ENCODE assay signal across 21 cellular contexts in genomic region chr14:68626386-68626785, GRCh38.
DNase-seq lines count a peak whose midpoint lies in the region; ATAC-seq, FAIRE-seq and TF ChIP-seq lines count a peak whose summit lies in the region.
"Had no signal": no experiment of that assay in that cellular context is flagged by ENCODE, and none has a peak within 500 bp of the region (broad histone marks: within the 10 kb centered on the region; RNA-seq: fewer than 3 reads in every experiment).

No MANE protein-coding gene starts in this region.

- H3K4me3 ChIP-seq in trophoblast cell (ENCODE audit: low read depth, low read length): no peak overlapping the region

- FAIRE-seq in frontal cortex (lab: Jason Lieb, UNC): no peak
- FAIRE-seq: A204.1 had no signal

- peak overlapping the region; percentile 23 for H3K14ac ChIP-seq in trophoblast cell (ENCODE audit: low read length)

- peak overlapping the region; percentile 55 for H2BK5ac ChIP-seq in trophoblast cell (ENCODE audit: low read depth, low read length, poor library complexity)

- H3K27ac ChIP-seq in trophoblast cell (ENCODE audit: low read depth, low read length): peak overlapping the region; percentile 99
- H3K27ac ChIP-seq: HL-60 had no signal

- peak overlapping the region; percentile 8 for H3K18ac ChIP-seq in trophoblast cell (ENCODE audit: low read length)

- peak overlapping the region; percentile 28 for H2AK5ac ChIP-seq in trophoblast cell (ENCODE audit: low read length)

- H3K79me2 ChIP-seq in trophoblast cell (ENCODE audit: control insufficient read depth, insufficient read depth, low read length, poor library complexity): peaks cover 6% of the 10 kb centered on the region

- peaks cover 0 to 2% of the 10 kb centered on the region in 2 experiments for H3K36me3 ChIP-seq in trophoblast cell (ENCODE audit: control insufficient read depth in 1 of 2, insufficient read depth in 2 of 2, low read length in 2 of 2)

- H3K4me1 ChIP-seq in trophoblast cell (ENCODE audit: control insufficient read depth in 1 of 2, insufficient read depth in 2 of 2, low read length in 2 of 2): peaks cover 51 to 63% of the 10 kb centered on the region in 2 experiments

- H3K23ac ChIP-seq in trophoblast cell (ENCODE audit: low read length): no peak overlapping the region

- intact Hi-C loops in natural killer cell (cut with micrococcal nuclease): no loop called here

- H3K9me3 Mint-ChIP-seq in natural killer cell: no peaks in the 10 kb centered on the region
- no peaks in the 10 kb centered on the region for H3K9me3 Mint-ChIP-seq in natural killer cell treated with Interleukin-12 subunit alpha and Interleukin-12 subunit beta and Interleukin-15 and Interleukin-18, amount 100 ng/mL, for 72 hours
- H3K9me3 Mint-ChIP-seq: CD4-positive, alpha-beta T cell; effector memory CD8-positive, alpha-beta T cell had no signal

- ATAC-seq in natural killer cell: no peak
- no peak for ATAC-seq in natural killer cell treated with Interleukin-12 subunit alpha and Interleukin-12 subunit beta and Interleukin-15 and Interleukin-18, amount 100 ng/mL, for 72 hours
- ATAC-seq: effector memory CD8-positive, alpha-beta T cell; SK-N-SH treated with all-trans-retinoic acid at 6 μM for 48 hours had no signal

- H3K27me3 Mint-ChIP-seq in natural killer cell (ENCODE audit: low read depth in 2 of 2): peaks cover 10 to 17% of the 10 kb centered on the region in 2 donors
- H3K27me3 Mint-ChIP-seq in natural killer cell treated with Interleukin-12 subunit alpha and Interleukin-12 subunit beta and Interleukin-15 and Interleukin-18, amount 100 ng/mL, for 72 hours: peaks cover 0 to 2% of the 10 kb centered on the region in 2 donors
- H3K27me3 Mint-ChIP-seq: brain; CD4-positive, alpha-beta T cell; effector memory CD8-positive, alpha-beta T cell had no signal

- H3K27me3 ChIP-seq in trophoblast cell (ENCODE audit: insufficient read depth, low read length): no peaks in the 10 kb centered on the region

- no CpG with 5 or more reads among the region's 1 CpG for WGBS in trophoblast cell (ENCODE audit: extremely low coverage, insufficient coverage, insufficient read length)

- H3K27ac Mint-ChIP-seq in natural killer cell: no peak overlapping the region
- no peak overlapping the region for H3K27ac Mint-ChIP-seq in natural killer cell treated with Interleukin-12 subunit alpha and Interleukin-12 subunit beta and Interleukin-15 and Interleukin-18, amount 100 ng/mL, for 72 hours
- H3K27ac Mint-ChIP-seq: CD4-positive, alpha-beta T cell had no signal

- no peak overlapping the region for H2AFZ ChIP-seq in trophoblast cell (ENCODE audit: insufficient read depth, low read length, poor library complexity)

- H3K4me2 ChIP-seq in trophoblast cell (ENCODE audit: low read length): peak overlapping the region; percentile 5

- H4K91ac ChIP-seq in trophoblast cell (ENCODE audit: low read depth, low read length): peak overlapping the region; percentile 98

- H3K4ac ChIP-seq in trophoblast cell (ENCODE audit: low read depth, low read length): peak overlapping the region; percentile 38

- peak overlapping the region; percentile 20 for H4K8ac ChIP-seq in trophoblast cell (ENCODE audit: low read depth, low read length)

- no peak for TF ChIP-seq CTCF in natural killer cell (IDR thresholded peaks at IDR 0.05)

- peaks cover 18 to 19% of the 10 kb centered on the region in 2 donors for H3K4me1 Mint-ChIP-seq in natural killer cell
- peaks cover 5 to 16% of the 10 kb centered on the region in 2 donors for H3K4me1 Mint-ChIP-seq in natural killer cell treated with Interleukin-12 subunit alpha and Interleukin-12 subunit beta and Interleukin-15 and Interleukin-18, amount 100 ng/mL, for 72 hours (ENCODE audit: low read depth in 2 of 2)

- peak overlapping the region; percentile 68 for H3K4me3 Mint-ChIP-seq in natural killer cell
- H3K4me3 Mint-ChIP-seq in natural killer cell treated with Interleukin-12 subunit alpha and Interleukin-12 subunit beta and Interleukin-15 and Interleukin-18, amount 100 ng/mL, for 72 hours: no peak overlapping the region
- H3K4me3 Mint-ChIP-seq: brain; effector memory CD8-positive, alpha-beta T cell had no signal

- no peak overlapping the region for H3K9ac ChIP-seq in trophoblast cell (ENCODE audit: low read length)

- H4K12ac ChIP-seq in trophoblast cell (ENCODE audit: low read depth, low read length): no peak overlapping the region

- peaks cover 76% of the 10 kb centered on the region for H3K79me1 ChIP-seq in trophoblast cell (ENCODE audit: low read length)

- no peak for DNase-seq in natural killer cell
- DNase-seq in natural killer cell treated with Interleukin-12 subunit alpha and Interleukin-12 subunit beta and Interleukin-15 and Interleukin-18, amount 100 ng/mL, for 72 hours (ENCODE audit: low spot score): no peak
- DNase-seq in islet precursor cell: peak; percentile 32
- DNase-seq in trophoblast cell: peak in 1 of 2 donors; percentile 58
- DNase-seq in SK-N-DZ (ENCODE audit: low spot score): no peak
- DNase-seq in AG08395 (ENCODE audit: low spot score): no peak
- no peak for DNase-seq in NCI-H2081 treated with DMSO at 0.1 percent for 48 hours (lab: John Stamatoyannopoulos, UW)
- no peak for DNase-seq in frontal cortex (ENCODE audit: low spot score in 2 of 2)
- DNase-seq: activated CD4-positive, alpha-beta T cell treated with anti-CD3 and anti-CD28 coated beads for 4 hours; activated naive CD4-positive, alpha-beta T cell treated with Interleukin-2 at 50 U/mL for 16 hours; CD4-positive, alpha-beta T cell; DND-41; effector memory CD8-positive, alpha-beta T cell; Karpas-422; NCI-H1436; NCI-H345; stimulated activated CD4-positive, alpha-beta T cell treated with anti-CD3 and anti-CD28 coated beads, Interleukin-1b, Interleukin-23, amount 100 ng/mL, for 48 hours had no signal

- H3K9me3 ChIP-seq in trophoblast cell (ENCODE audit: insufficient read depth, low read depth, low read length): no peaks in the 10 kb centered on the region

- H2BK120ac ChIP-seq in trophoblast cell (ENCODE audit: insufficient read depth, low read length, poor library complexity): peak overlapping the region; percentile 69

- no peaks in the 10 kb centered on the region for H3K36me3 Mint-ChIP-seq in natural killer cell
- no peaks in the 10 kb centered on the region for H3K36me3 Mint-ChIP-seq in natural killer cell treated with Interleukin-12 subunit alpha and Interleukin-12 subunit beta and Interleukin-15 and Interleukin-18, amount 100 ng/mL, for 72 hours

- H2BK12ac ChIP-seq in trophoblast cell (ENCODE audit: low read length): peak overlapping the region; percentile 28
